ENCODE assay signal across 22 cellular contexts in genomic region chr4:181962321-181962720, GRCh38.
"Had no signal": no experiment of that assay in that cellular context is flagged by ENCODE, and none has a peak within 500 bp of the region (broad histone marks: within the 10 kb centered on the region; RNA-seq: fewer than 3 reads in every experiment).

No MANE protein-coding gene starts in this region.

- H3K27me3 ChIP-seq: ascending aorta, esophagus squamous epithelium, gastroesophageal sphincter, heart left ventricle, left lung, ovary, stomach had no signal

- H3K9me3 Mint-ChIP-seq: activated naive CD4-positive, alpha-beta T cell treated with anti-CD3 and anti-CD28 coated beads, Interleukin-2, amount 10 ng/mL, durations not matched to agents 7 days and 5 days; stimulated activated effector memory CD8-positive, alpha-beta T cell treated with anti-CD3 and anti-CD28 coated beads, Interleukin-12 subunit alpha, Interleukin-12 subunit beta, amount 100 ng/mL, for 72 hours; T-helper 1 cell treated with Interleukin-12 subunit alpha and Interleukin-12 subunit beta and Interleukin-4 antibody, amounts not matched to agents 30 μg/mL and 1 μg/mL, for 36 hours; type B pancreatic cell had no signal

- ATAC-seq: effector memory CD8-positive, alpha-beta T cell; gastroesophageal sphincter; heart left ventricle; left lung; naive thymus-derived CD8-positive, alpha-beta T cell; psoas muscle; right cardiac atrium; stimulated activated effector memory CD8-positive, alpha-beta T cell treated with anti-CD3 and anti-CD28 coated beads, Interleukin-12 subunit alpha, Interleukin-12 subunit beta, amount 100 ng/mL, for 72 hours had no signal

- H3K27ac ChIP-seq: ascending aorta, cardiac muscle cell, esophagus squamous epithelium, gastroesophageal sphincter, heart left ventricle, left lung, ovary, psoas muscle, stomach had no signal

- H3K9me3 ChIP-seq: ascending aorta, esophagus squamous epithelium, gastroesophageal sphincter, heart left ventricle, left lung, ovary, psoas muscle, stomach had no signal

- H3K36me3 Mint-ChIP-seq: activated naive CD4-positive, alpha-beta T cell treated with anti-CD3 and anti-CD28 coated beads, Interleukin-2, amount 10 ng/mL, durations not matched to agents 7 days and 5 days; naive thymus-derived CD8-positive, alpha-beta T cell; stimulated activated effector memory CD8-positive, alpha-beta T cell treated with anti-CD3 and anti-CD28 coated beads, Interleukin-12 subunit alpha, Interleukin-12 subunit beta, amount 100 ng/mL, for 72 hours; type B pancreatic cell had no signal

- H3K27ac Mint-ChIP-seq: activated naive CD4-positive, alpha-beta T cell treated with anti-CD3 and anti-CD28 coated beads, Interleukin-2, amount 10 ng/mL, durations not matched to agents 7 days and 5 days; effector memory CD8-positive, alpha-beta T cell; naive thymus-derived CD8-positive, alpha-beta T cell; stimulated activated effector memory CD8-positive, alpha-beta T cell treated with anti-CD3 and anti-CD28 coated beads, Interleukin-12 subunit alpha, Interleukin-12 subunit beta, amount 100 ng/mL, for 72 hours; T-helper 1 cell treated with Interleukin-12 subunit alpha and Interleukin-12 subunit beta and Interleukin-4 antibody, amounts not matched to agents 30 μg/mL and 1 μg/mL, for 36 hours; type B pancreatic cell had no signal

- H3K4me1 Mint-ChIP-seq: activated naive CD4-positive, alpha-beta T cell treated with anti-CD3 and anti-CD28 coated beads, Interleukin-2, amount 10 ng/mL, durations not matched to agents 7 days and 5 days; naive thymus-derived CD8-positive, alpha-beta T cell; stimulated activated effector memory CD8-positive, alpha-beta T cell treated with anti-CD3 and anti-CD28 coated beads, Interleukin-12 subunit alpha, Interleukin-12 subunit beta, amount 100 ng/mL, for 72 hours had no signal

- H3K4me3 ChIP-seq: ascending aorta, cardiac muscle cell, esophagus squamous epithelium, gastroesophageal sphincter, heart left ventricle, left lung, ovary, psoas muscle, stomach had no signal

- H3K36me3 ChIP-seq: ascending aorta, cardiac muscle cell, esophagus squamous epithelium, gastroesophageal sphincter, heart left ventricle, left lung, ovary, stomach had no signal

- H3K27me3 Mint-ChIP-seq: activated naive CD4-positive, alpha-beta T cell treated with anti-CD3 and anti-CD28 coated beads, Interleukin-2, amount 10 ng/mL, durations not matched to agents 7 days and 5 days; effector memory CD8-positive, alpha-beta T cell; naive thymus-derived CD8-positive, alpha-beta T cell; type B pancreatic cell had no signal

- H3K4me3 Mint-ChIP-seq: activated naive CD4-positive, alpha-beta T cell treated with anti-CD3 and anti-CD28 coated beads, Interleukin-2, amount 10 ng/mL, durations not matched to agents 7 days and 5 days; effector memory CD8-positive, alpha-beta T cell; naive thymus-derived CD8-positive, alpha-beta T cell; stimulated activated effector memory CD8-positive, alpha-beta T cell treated with anti-CD3 and anti-CD28 coated beads, Interleukin-12 subunit alpha, Interleukin-12 subunit beta, amount 100 ng/mL, for 72 hours; T-helper 1 cell treated with Interleukin-12 subunit alpha and Interleukin-12 subunit beta and Interleukin-4 antibody, amounts not matched to agents 30 μg/mL and 1 μg/mL, for 36 hours; type B pancreatic cell had no signal

- H3K4me1 ChIP-seq: ascending aorta, esophagus squamous epithelium, left lung, psoas muscle, stomach had no signal

- DNase-seq: activated CD4-positive, alpha-beta T cell treated with anti-CD3 and anti-CD28 coated beads for 1 hour; activated CD8-positive, alpha-beta memory T cell treated with anti-CD3 and anti-CD28 coated beads for 24 hours; activated CD8-positive, alpha-beta memory T cell treated with anti-CD3 and anti-CD28 coated beads, Interleukin-2, amount 50 U/mL, for 48 hours; activated effector memory CD4-positive, alpha-beta T cell treated with Interleukin-2 at 50 U/mL for 16 hours; activated naive CD4-positive, alpha-beta T cell treated with anti-CD3 and anti-CD28 coated beads, Interleukin-2, amount 10 ng/mL, durations not matched to agents 7 days and 5 days; activated T-cell treated with anti-CD3 and anti-CD28 coated beads, Interleukin-2, amount 50 U/mL, for 48 hours; effector memory CD8-positive, alpha-beta T cell; esophagus squamous epithelium; heart left ventricle; left lung; naive thymus-derived CD8-positive, alpha-beta T cell; ovary; psoas muscle; right cardiac atrium; stimulated activated CD4-positive, alpha-beta T cell treated with anti-CD3 and anti-CD28 coated beads, Interleukin-4, amount 100 ng/mL, for 24 hours; stomach had no signal
